28 cellular contexts compared by ENCODE assay signal in genomic region chr7:144713850-144714249, GRCh38.
A peak's percentile ranks its signal among the peaks of the same experiment; 100 is the strongest.
DNase-seq lines count a peak whose midpoint lies in the region; ATAC-seq and TF ChIP-seq lines count a peak whose summit lies in the region.
"Had no signal": no experiment of that assay in that cellular context is flagged by ENCODE, and none has a peak within 500 bp of the region (broad histone marks: within the 10 kb centered on the region; RNA-seq: fewer than 3 reads in every experiment).

No MANE protein-coding gene starts in this region.

- no peak overlapping the region for H3K27ac ChIP-seq in aorta (ENCODE audit: low read depth in 1 of 2, low read length in 2 of 2)
- no peak overlapping the region for H3K27ac ChIP-seq in neural progenitor cell
- H3K27ac ChIP-seq: 22Rv1, foreskin keratinocyte, hepatocyte, SK-N-MC, WERI-Rb-1 had no signal

- no peak overlapping the region for H3K4me2 ChIP-seq in neural progenitor cell
- H3K4me2 ChIP-seq: hepatocyte, smooth muscle cell had no signal

- POLR2A ChIA-PET in activated CD4-positive, alpha-beta T cell treated with anti-CD3 and anti-CD28 coated beads for 36 hours (lab: Charles Lee), result no interaction called here

- no peaks in the 10 kb centered on the region for H3K9me3 ChIP-seq in aorta (ENCODE audit: control insufficient read depth, low read length)
- no peaks in the 10 kb centered on the region for H3K9me3 ChIP-seq in neural progenitor cell (ENCODE audit: low read depth)

- no peaks in the 10 kb centered on the region for H3F3A ChIP-seq in neural progenitor cell (ENCODE audit: low read depth)

- H3K4me1 Mint-ChIP-seq in activated CD4-positive, alpha-beta T cell treated with anti-CD3 and anti-CD28 coated beads for 36 hours, result peaks cover 14% of the 10 kb centered on the region
- H3K4me1 Mint-ChIP-seq in immature natural killer cell, result peaks cover 6 to 14% of the 10 kb centered on the region in 2 donors
- peaks cover 5 to 18% of the 10 kb centered on the region in 2 donors for H3K4me1 Mint-ChIP-seq in stimulated activated naive B cell treated with anti-CD40 and anti-IgM and Interleukin-4, amounts not matched to agents 10 μg/mL and 1 μg/mL and 100 μg/mL, for 72 hours
- H3K4me1 Mint-ChIP-seq in neural progenitor cell, result no peaks in the 10 kb centered on the region

- H2AFZ ChIP-seq in neural progenitor cell (replicated peaks), result no peak overlapping the region
- H2AFZ ChIP-seq: hepatocyte had no signal

- H3K27ac Mint-ChIP-seq in activated CD4-positive, alpha-beta T cell treated with anti-CD3 and anti-CD28 coated beads for 36 hours, result no peak overlapping the region
- H3K27ac Mint-ChIP-seq in immature natural killer cell (peak overlapping the region in 1 of 6 donors; percentile 42), neural progenitor cell (no peak overlapping the region)
- H3K27ac Mint-ChIP-seq in stimulated activated naive B cell treated with anti-CD40 and anti-IgM and Interleukin-4, amounts not matched to agents 10 μg/mL and 1 μg/mL and 100 μg/mL, for 72 hours, result no peak overlapping the region
- H3K27ac Mint-ChIP-seq: activated naive CD4-positive, alpha-beta T cell treated with anti-CD3 and anti-CD28 coated beads, Interleukin-2, amount 10 ng/mL, durations not matched to agents 7 days and 5 days; activated T-cell treated with anti-CD3 and anti-CD28 coated beads, Interleukin-2, amount 50 U/mL, for 24 hours; CD8-positive, alpha-beta memory T cell; stimulated activated naive CD8-positive, alpha-beta T cell treated with anti-CD3 and anti-CD28 coated beads, Interleukin-15, Interleukin-2, amounts not matched to agents 100 ng/mL and 50 ng/mL, for 24 hours had no signal

- H3K4me1 ChIP-seq in aorta (ENCODE audit: control insufficient read depth in 1 of 2, insufficient read depth in 2 of 2, low read length in 2 of 2) (no peaks in the 10 kb centered on the region), neural progenitor cell (no peaks in the 10 kb centered on the region)

- H3K9ac ChIP-seq in neural progenitor cell, result no peak overlapping the region

- peaks cover 7% of the 10 kb centered on the region for H3K9me3 Mint-ChIP-seq in activated CD4-positive, alpha-beta T cell treated with anti-CD3 and anti-CD28 coated beads for 36 hours (ENCODE audit: low read depth)
- H3K9me3 Mint-ChIP-seq in immature natural killer cell (peaks cover 0 to 2% (median 0%) of the 10 kb centered on the region in 6 donors), neural progenitor cell (peaks cover 6% of the 10 kb centered on the region)
- H3K9me3 Mint-ChIP-seq in stimulated activated naive B cell treated with anti-CD40 and anti-IgM and Interleukin-4, amounts not matched to agents 10 μg/mL and 1 μg/mL and 100 μg/mL, for 72 hours, result peaks cover 4 to 5% of the 10 kb centered on the region in 2 donors
- H3K9me3 Mint-ChIP-seq: activated T-cell treated with anti-CD3 and anti-CD28 coated beads, Interleukin-2, amount 50 U/mL, for 24 hours had no signal

- ATAC-seq in activated CD4-positive, alpha-beta T cell treated with anti-CD3 and anti-CD28 coated beads for 36 hours, result peak; percentile 58
- peak; percentile 65 for ATAC-seq in GM21423 (IDR thresholded peaks at IDR 0.05; ENCODE audit: unreplicated experiment)
- ATAC-seq in HG03064 (IDR thresholded peaks at IDR 0.05; ENCODE audit: low read depth, unreplicated experiment), result peak; percentile 63
- no peak for ATAC-seq in stimulated activated naive B cell treated with anti-CD40 and anti-IgM and Interleukin-4, amounts not matched to agents 10 μg/mL and 1 μg/mL and 100 μg/mL, for 72 hours (replicated peaks)
- no peak for ATAC-seq in aorta (ENCODE audit: low FRiP score)
- ATAC-seq: foreskin keratinocyte had no signal

- TF ChIP-seq CTCF in neural progenitor cell (IDR thresholded peaks at IDR 0.05), result no peak

- intact Hi-C loops in activated CD4-positive, alpha-beta T cell treated with anti-CD3 and anti-CD28 coated beads for 36 hours (cut with DNase I, micrococcal nuclease), result no loop called here
- intact Hi-C loops in aorta (cut with DNase I), result no loop called here

- WGBS in aorta, 2 donors, result 30 to 45% methylated on average over 2 of the region's 2 CpGs

- H3K4me3 ChIP-seq in aorta (ENCODE audit: low read length in 2 of 2) (no peak overlapping the region), neural progenitor cell (no peak overlapping the region)
- H3K4me3 ChIP-seq: hepatocyte, lung, SK-N-MC, smooth muscle cell had no signal

- no peak overlapping the region for H3K4me3 Mint-ChIP-seq in activated CD4-positive, alpha-beta T cell treated with anti-CD3 and anti-CD28 coated beads for 36 hours
- H3K4me3 Mint-ChIP-seq in immature natural killer cell (peak overlapping the region in 4 of 5 donors; percentile 16 to 63 (median 38)), neural progenitor cell (no peak overlapping the region)
- no peak overlapping the region for H3K4me3 Mint-ChIP-seq in stimulated activated naive B cell treated with anti-CD40 and anti-IgM and Interleukin-4, amounts not matched to agents 10 μg/mL and 1 μg/mL and 100 μg/mL, for 72 hours
- H3K4me3 Mint-ChIP-seq: activated naive CD4-positive, alpha-beta T cell treated with anti-CD3 and anti-CD28 coated beads, Interleukin-2, amount 10 ng/mL, durations not matched to agents 7 days and 5 days; activated T-cell treated with anti-CD3 and anti-CD28 coated beads, Interleukin-2, amount 50 U/mL, for 24 hours; CD8-positive, alpha-beta memory T cell; stimulated activated naive CD8-positive, alpha-beta T cell treated with anti-CD3 and anti-CD28 coated beads, Interleukin-15, Interleukin-2, amounts not matched to agents 100 ng/mL and 50 ng/mL, for 24 hours had no signal

- DNase-seq in activated CD4-positive, alpha-beta T cell treated with anti-CD3 and anti-CD28 coated beads for 36 hours, result peak; percentile 9
- DNase-seq in activated CD4-positive, alpha-beta T cell treated with anti-CD3 and anti-CD28 coated beads for 1 hour, result no peak
- DNase-seq in immature natural killer cell (no peak), aorta (no peak), neural progenitor cell (ENCODE audit: low spot score) (no peak)
- DNase-seq in stimulated activated naive B cell treated with anti-CD40 and anti-IgM and Interleukin-4, amounts not matched to agents 10 μg/mL and 1 μg/mL and 100 μg/mL, for 72 hours, result no peak
- DNase-seq: activated CD4-positive, alpha-beta T cell treated with anti-CD3 and anti-CD28 coated beads, Interleukin-2, amount 50 U/mL, for 48 hours; activated naive CD4-positive, alpha-beta T cell treated with anti-CD3 and anti-CD28 coated beads, Interleukin-2, amount 10 ng/mL, durations not matched to agents 7 days and 5 days; activated T-cell treated with anti-CD3 and anti-CD28 coated beads, Interleukin-2, amount 50 U/mL, for 24 hours; CD8-positive, alpha-beta memory T cell; DMS53; erythroblast; foreskin keratinocyte; NCI-H1105 treated with DMSO at 0.1 percent for 48 hours; NCI-H2081 treated with DMSO at 0.1 percent for 48 hours; NK-92 treated with Interleukin-12 subunit alpha and Interleukin-12 subunit beta, amount 100 ng/mL, for 24 hours; nucleus accumbens; stimulated activated CD4-positive, alpha-beta T cell treated with anti-CD3 and anti-CD28 coated beads, Interleukin-4, amount 100 ng/mL, for 1 hour; trophoblast cell; WERI-Rb-1 had no signal

- peaks cover 12% of the 10 kb centered on the region for H3K36me3 Mint-ChIP-seq in activated CD4-positive, alpha-beta T cell treated with anti-CD3 and anti-CD28 coated beads for 36 hours (ENCODE audit: low read depth)
- peaks cover 4 to 12% (median 7%) of the 10 kb centered on the region in 3 donors for H3K36me3 Mint-ChIP-seq in immature natural killer cell
- H3K36me3 Mint-ChIP-seq in stimulated activated naive B cell treated with anti-CD40 and anti-IgM and Interleukin-4, amounts not matched to agents 10 μg/mL and 1 μg/mL and 100 μg/mL, for 72 hours, result peaks cover 19% of the 10 kb centered on the region in 2 donors
- no peaks in the 10 kb centered on the region for H3K36me3 Mint-ChIP-seq in neural progenitor cell
- H3K36me3 Mint-ChIP-seq: activated naive CD4-positive, alpha-beta T cell treated with anti-CD3 and anti-CD28 coated beads, Interleukin-2, amount 10 ng/mL, durations not matched to agents 7 days and 5 days had no signal

- CTCF ChIA-PET in activated CD4-positive, alpha-beta T cell treated with anti-CD3 and anti-CD28 coated beads for 36 hours (lab: Charles Lee), result interaction anchor here (1.2 kb wide), 2 partner anchors 20 to 35 kb away, joined by 3 to 4 read pairs; no protein-coding TSS in a partner anchor

- no peaks in the 10 kb centered on the region for H3K79me2 ChIP-seq in neural progenitor cell (ENCODE audit: low read depth)
- H3K79me2 ChIP-seq: hepatocyte had no signal

- H3K36me3 ChIP-seq in aorta (ENCODE audit: control insufficient read depth in 1 of 2, insufficient read depth in 2 of 2, low read length in 1 of 2) (no peaks in the 10 kb centered on the region), neural progenitor cell (no peaks in the 10 kb centered on the region)
- H3K36me3 ChIP-seq: WERI-Rb-1 had no signal

- H3K27me3 ChIP-seq in aorta (ENCODE audit: control insufficient read depth in 1 of 2, insufficient read depth in 2 of 2, low read length in 1 of 2), result no peaks in the 10 kb centered on the region
- no peaks in the 10 kb centered on the region for H3K27me3 ChIP-seq in neural progenitor cell
- H3K27me3 ChIP-seq: foreskin keratinocyte, hepatocyte had no signal

- H3K27me3 Mint-ChIP-seq in activated CD4-positive, alpha-beta T cell treated with anti-CD3 and anti-CD28 coated beads for 36 hours, result no peaks in the 10 kb centered on the region
- H3K27me3 Mint-ChIP-seq in immature natural killer cell (ENCODE audit: low read depth in 3 of 3) (peaks cover 0 to 1% (median 0%) of the 10 kb centered on the region in 3 donors), neural progenitor cell (ENCODE audit: insufficient read depth, low read depth) (no peaks in the 10 kb centered on the region)
- H3K27me3 Mint-ChIP-seq in stimulated activated naive B cell treated with anti-CD40 and anti-IgM and Interleukin-4, amounts not matched to agents 10 μg/mL and 1 μg/mL and 100 μg/mL, for 72 hours, result no peaks in the 10 kb centered on the region
- H3K27me3 Mint-ChIP-seq: activated naive CD4-positive, alpha-beta T cell treated with anti-CD3 and anti-CD28 coated beads, Interleukin-2, amount 10 ng/mL, durations not matched to agents 7 days and 5 days; activated T-cell treated with anti-CD3 and anti-CD28 coated beads, Interleukin-2, amount 50 U/mL, for 24 hours; CD8-positive, alpha-beta memory T cell; stimulated activated naive CD8-positive, alpha-beta T cell treated with anti-CD3 and anti-CD28 coated beads, Interleukin-15, Interleukin-2, amounts not matched to agents 100 ng/mL and 50 ng/mL, for 24 hours had no signal

- no peaks in the 10 kb centered on the region for H4K20me1 ChIP-seq in neural progenitor cell (ENCODE audit: low read depth)

Comparison
In these comparisons a context has a peak if more than half of its experiments do, and no peak if none do; other contexts are left out.
1. ATAC-seq: peak in activated CD4-positive, alpha-beta T cell treated with anti-CD3 and anti-CD28 coated beads for 36 hours (single experiment), GM21423 (single experiment) and HG03064 (single experiment); none in stimulated activated naive B cell treated with anti-CD40 and anti-IgM and Interleukin-4, amounts not matched to agents 10 μg/mL and 1 μg/mL and 100 μg/mL, for 72 hours (0 of 2) and aorta (single experiment).
2. H3K4me3 Mint-ChIP-seq: peak in immature natural killer cell (4 of 5); none in activated CD4-positive, alpha-beta T cell treated with anti-CD3 and anti-CD28 coated beads for 36 hours (single experiment), stimulated activated naive B cell treated with anti-CD40 and anti-IgM and Interleukin-4, amounts not matched to agents 10 μg/mL and 1 μg/mL and 100 μg/mL, for 72 hours (0 of 2) and neural progenitor cell (single experiment).